ENCODE assay signal across 27 cellular contexts in the genomic region with DNA sequence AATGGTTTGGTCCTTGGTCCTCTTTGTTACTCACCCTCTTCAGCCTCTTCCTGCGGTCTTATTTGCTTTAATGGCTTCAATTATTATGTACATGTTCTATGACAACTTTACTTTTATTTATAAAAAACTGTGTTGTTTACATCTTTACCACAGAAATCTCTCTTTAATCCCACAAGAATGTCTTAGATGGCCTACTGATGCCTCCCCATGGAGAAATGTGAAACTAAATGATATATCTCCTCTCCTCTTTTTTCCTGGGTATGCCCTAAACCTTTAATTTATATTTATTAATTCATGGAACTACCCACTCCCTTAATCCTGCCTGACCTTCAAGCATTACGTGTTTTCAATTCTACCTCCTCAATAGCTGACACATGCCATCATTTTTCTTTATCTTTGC.
A peak's percentile ranks its signal among the peaks of the same experiment; 100 is the strongest.
DNase-seq lines count a peak whose midpoint lies in the region; ATAC-seq, FAIRE-seq and TF ChIP-seq lines count a peak whose summit lies in the region.
"Had no signal": no experiment of that assay in that cellular context is flagged by ENCODE, and none has a peak within 500 bp of the region (broad histone marks: within the 10 kb centered on the region; RNA-seq: fewer than 3 reads in every experiment).

No MANE protein-coding gene starts in this region.

- CTCF ChIA-PET in MCF 10A (lab: Yijun Ruan, JAX) = interaction anchor here (0.5 to 0.9 kb wide), 6 partner anchors 101 to 1416 kb away, joined by 3 to 5 read pairs (median 3); no protein-coding TSS in a partner anchor
- CTCF ChIA-PET in mammary epithelial cell (lab: Charles Lee; ENCODE audit: low non-redundant PET) = interaction anchor here (0.6 kb wide), 1 partner anchor 357 kb away, joined by 8 read pairs; no protein-coding TSS in a partner anchor
- CTCF ChIA-PET in PC-3 (lab: Charles Lee) = no interaction called here
- CTCF ChIA-PET in activated naive CD4-positive, alpha-beta T cell treated with anti-CD3 and anti-CD28 coated beads, Interleukin-2, amount 10 ng/mL, durations not matched to agents 7 days and 5 days (lab: Charles Lee) = no interaction called here

- H3K27me3 Mint-ChIP-seq in MCF 10A (ENCODE audit: insufficient read depth, unreplicated experiment) = no peaks in the 10 kb centered on the region
- H3K27me3 Mint-ChIP-seq in activated naive CD4-positive, alpha-beta T cell treated with anti-CD3 and anti-CD28 coated beads, Interleukin-2, amount 10 ng/mL, durations not matched to agents 7 days and 5 days = no peaks in the 10 kb centered on the region
- H3K27me3 Mint-ChIP-seq: activated naive CD8-positive, alpha-beta T cell; CD8-positive, alpha-beta memory T cell; naive thymus-derived CD8-positive, alpha-beta T cell had no signal

- intact Hi-C loops in MCF 10A (cut with micrococcal nuclease) (loop anchor here (5.0 kb wide), 1 partner anchor 195 kb away; no protein-coding TSS in a partner anchor), mammary epithelial cell (cut with micrococcal nuclease) (no loop called here), PC-3 (cut with micrococcal nuclease) (loop anchor here (2.0 to 10.0 kb wide), 3 partner anchors 195 to 353 kb away; no protein-coding TSS in a partner anchor), kidney (cut with DNase I) (no loop called here)

- H3K36me3 Mint-ChIP-seq in MCF 10A (ENCODE audit: insufficient read depth, unreplicated experiment) = no peaks in the 10 kb centered on the region
- H3K36me3 Mint-ChIP-seq in activated naive CD4-positive, alpha-beta T cell treated with anti-CD3 and anti-CD28 coated beads, Interleukin-2, amount 10 ng/mL, durations not matched to agents 7 days and 5 days = no peaks in the 10 kb centered on the region
- H3K36me3 Mint-ChIP-seq: activated naive CD8-positive, alpha-beta T cell; CD8-positive, alpha-beta memory T cell; naive thymus-derived CD8-positive, alpha-beta T cell had no signal

- H3K4me3 Mint-ChIP-seq in MCF 10A (ENCODE audit: unreplicated experiment) = no peak overlapping the region
- H3K4me3 Mint-ChIP-seq in activated naive CD4-positive, alpha-beta T cell treated with anti-CD3 and anti-CD28 coated beads, Interleukin-2, amount 10 ng/mL, durations not matched to agents 7 days and 5 days = no peak overlapping the region
- H3K4me3 Mint-ChIP-seq: activated naive CD8-positive, alpha-beta T cell; CD8-positive, alpha-beta memory T cell; naive thymus-derived CD8-positive, alpha-beta T cell had no signal

- BruUV-seq in MCF 10A (replicated peaks; lab: Mats Ljungman, UMichigan) (no TSS peak), mammary epithelial cell (replicated peaks; lab: Mats Ljungman, UMichigan) (no TSS peak), PC-3 (replicated peaks; lab: Mats Ljungman, UMichigan) (no TSS peak)

- no peak overlapping the region for H3K4me3 ChIP-seq in mammary epithelial cell (replicated peaks in 1 of 3; ENCODE audit: insufficient read depth in 1 of 3, low read depth in 2 of 3, low read length in 3 of 3)
- no peak overlapping the region for H3K4me3 ChIP-seq in PC-3 (ENCODE audit: low read length)
- H3K4me3 ChIP-seq in fibroblast of the aortic adventitia (ENCODE audit: low read depth, low read length) = no peak overlapping the region
- no peak overlapping the region for H3K4me3 ChIP-seq in kidney (ENCODE audit: low read length in 2 of 2)
- H3K4me3 ChIP-seq: ascending aorta, left lung, SJSA1, testis, uterus had no signal

- H3K36me3 ChIP-seq in mammary epithelial cell (ENCODE audit: insufficient read depth, low read length) (no peaks in the 10 kb centered on the region), PC-3 (ENCODE audit: low read depth, low read length) (no peaks in the 10 kb centered on the region), kidney (ENCODE audit: control insufficient read depth in 1 of 2, insufficient read depth in 2 of 2, low read length in 2 of 2) (no peaks in the 10 kb centered on the region)
- H3K36me3 ChIP-seq: ascending aorta, left lung, SJSA1, uterus had no signal

- no peaks in the 10 kb centered on the region for H3K4me1 ChIP-seq in mammary epithelial cell (ENCODE audit: insufficient read depth, low read length)
- H3K4me1 ChIP-seq in PC-3 (ENCODE audit: insufficient read depth, low read length) = peaks cover 13% of the 10 kb centered on the region; the same call in 1 of the 2 replicates
- H3K4me1 ChIP-seq in kidney (ENCODE audit: control insufficient read depth in 1 of 2, insufficient read depth in 1 of 2, low read depth in 1 of 2, low read length in 2 of 2) = no peaks in the 10 kb centered on the region
- H3K4me1 ChIP-seq: ascending aorta, left lung, testis, uterus had no signal

- POLR2A ChIA-PET in MCF 10A (lab: Yijun Ruan, JAX) (interaction anchor here (1.0 kb wide), 1 partner anchor 355 kb away, joined by 5 read pairs; no protein-coding TSS in a partner anchor), PC-3 (lab: Charles Lee; ENCODE audit: unreplicated experiment) (interaction anchor here (0.6 kb wide), 1 partner anchor 1192 kb away, joined by 4 read pairs; no protein-coding TSS in a partner anchor)

- H2AFZ ChIP-seq in mammary epithelial cell (ENCODE audit: low read depth, low read length) (no peak overlapping the region), PC-3 (ENCODE audit: low read length) (no peak overlapping the region)

- H3K4me2 ChIP-seq in mammary epithelial cell (ENCODE audit: insufficient read depth, low read depth, low read length) (no peak overlapping the region), PC-3 (ENCODE audit: low read length) (no peak overlapping the region)
- H3K4me2 ChIP-seq: KMS-11 had no signal

- FAIRE-seq in kidney (lab: Jason Lieb, UNC) = no peak
- FAIRE-seq: A204.1, GM18507 had no signal

- no peaks in the 10 kb centered on the region for H3K79me2 ChIP-seq in mammary epithelial cell (ENCODE audit: insufficient read depth, low read length)
- no peaks in the 10 kb centered on the region for H3K79me2 ChIP-seq in PC-3 (ENCODE audit: low read length)

- H3K9me3 Mint-ChIP-seq in MCF 10A (ENCODE audit: unreplicated experiment) = no peaks in the 10 kb centered on the region
- peaks cover 3% of the 10 kb centered on the region for H3K9me3 Mint-ChIP-seq in activated naive CD4-positive, alpha-beta T cell treated with anti-CD3 and anti-CD28 coated beads, Interleukin-2, amount 10 ng/mL, durations not matched to agents 7 days and 5 days

- no peak overlapping the region for H3K27ac Mint-ChIP-seq in MCF 10A (ENCODE audit: low read depth, unreplicated experiment)
- no peak overlapping the region for H3K27ac Mint-ChIP-seq in activated naive CD4-positive, alpha-beta T cell treated with anti-CD3 and anti-CD28 coated beads, Interleukin-2, amount 10 ng/mL, durations not matched to agents 7 days and 5 days
- H3K27ac Mint-ChIP-seq: activated naive CD8-positive, alpha-beta T cell; CD8-positive, alpha-beta memory T cell; naive thymus-derived CD8-positive, alpha-beta T cell had no signal

- WGBS in mammary epithelial cell (ENCODE audit: low coverage, missing lambda C conversion rate) = 73% methylated on average over 2 of the region's 2 CpGs

- no peaks in the 10 kb centered on the region for H3K4me1 Mint-ChIP-seq in MCF 10A (ENCODE audit: insufficient read depth, unreplicated experiment)
- no peaks in the 10 kb centered on the region for H3K4me1 Mint-ChIP-seq in activated naive CD4-positive, alpha-beta T cell treated with anti-CD3 and anti-CD28 coated beads, Interleukin-2, amount 10 ng/mL, durations not matched to agents 7 days and 5 days
- H3K4me1 Mint-ChIP-seq: CD8-positive, alpha-beta memory T cell; naive thymus-derived CD8-positive, alpha-beta T cell had no signal

- H3K27me3 ChIP-seq in mammary epithelial cell (ENCODE audit: insufficient read depth, low read length) = no peaks in the 10 kb centered on the region
- H3K27me3 ChIP-seq in PC-3 (ENCODE audit: low read length) = no peaks in the 10 kb centered on the region
- H3K27me3 ChIP-seq: ascending aorta, left lung, SJSA1, testis, uterus had no signal

- in situ Hi-C loops in mammary epithelial cell (cut with MboI; ENCODE audit: low sequenced_read_pairs in 2 of 2) = no loop called here

- H3K9me3 ChIP-seq in mammary epithelial cell (replicated peaks; ENCODE audit: insufficient read depth, low read length) (no peaks in the 10 kb centered on the region), PC-3 (ENCODE audit: low read length) (no peaks in the 10 kb centered on the region), kidney (ENCODE audit: control insufficient read depth in 1 of 2, low read length in 2 of 2) (no peaks in the 10 kb centered on the region)
- H3K9me3 ChIP-seq: ascending aorta, left lung, SJSA1, testis, uterus had no signal

- no peak overlapping the region for H3K27ac ChIP-seq in mammary epithelial cell (ENCODE audit: insufficient read depth, low read depth, low read length)
- H3K27ac ChIP-seq in PC-3 (ENCODE audit: low read length) = no peak overlapping the region
- H3K27ac ChIP-seq in kidney (ENCODE audit: low read depth in 2 of 2, low read length in 2 of 2) = no peak overlapping the region
- H3K27ac ChIP-seq: ascending aorta, KMS-11, left lung, SJSA1, testis, uterus had no signal

- DNase-seq in MCF 10A (ENCODE audit: unreplicated experiment) = no peak
- no peak for DNase-seq in mammary epithelial cell
- peak; percentile 48 for DNase-seq in PC-3
- DNase-seq in fibroblast of the aortic adventitia (ENCODE audit: low read depth) = peak; percentile 23
- no peak for DNase-seq in NCI-H69 (lab: John Stamatoyannopoulos, UW)
- DNase-seq in activated naive CD4-positive, alpha-beta T cell treated with anti-CD3 and anti-CD28 coated beads, Interleukin-2, amount 10 ng/mL, durations not matched to agents 7 days and 5 days = no peak
- no peak for DNase-seq in kidney
- no peak for DNase-seq in SW480 (ENCODE audit: low spot score)
- DNase-seq: activated T-cell treated with anti-CD3 and anti-CD28 coated beads for 4 hours; AML-193; CD8-positive, alpha-beta memory T cell; central memory CD4-positive, alpha-beta T cell; DMS53; left lung; naive thymus-derived CD8-positive, alpha-beta T cell; NCI-H1694; NCI-H524; stimulated activated naive CD4-positive, alpha-beta T cell; T-helper 2 cell; testis; uterus had no signal

- H4K20me1 ChIP-seq in mammary epithelial cell (ENCODE audit: insufficient read depth, low read length) = no peaks in the 10 kb centered on the region
- H4K20me1 ChIP-seq in PC-3 (ENCODE audit: low read length) = no peaks in the 10 kb centered on the region

- H3K9me2 ChIP-seq in PC-3 (replicated peaks; ENCODE audit: low read length) = no peaks in the 10 kb centered on the region

- TF ChIP-seq CTCF in MCF 10A (IDR thresholded peaks at IDR 0.05; ENCODE audit: unreplicated experiment) (peak; percentile 15), mammary epithelial cell (conservative IDR thresholded peaks at IDR 0.05 in 1 of 2, IDR thresholded peaks at IDR 0.05 in 1 of 2; ENCODE audit: extremely low read depth in 1 of 2, insufficient read depth in 1 of 2, low read depth in 1 of 2, low read length in 2 of 2) (no peak), PC-3 (conservative IDR thresholded peaks at IDR 0.05; ENCODE audit: low read depth, low read length) (peak; percentile 44), fibroblast of the aortic adventitia (IDR thresholded peaks at IDR 0.05; ENCODE audit: insufficient read depth, low read length) (no peak), kidney (IDR thresholded peaks at IDR 0.05; ENCODE audit: borderline replicate concordance, extremely low read depth, insufficient read depth) (no peak)

- H3F3A ChIP-seq in PC-3 (ENCODE audit: low read length, unreplicated experiment) = no peaks in the 10 kb centered on the region

- peak; percentile 46; the same call in 1 of the 2 replicates for ATAC-seq in PC-3
- ATAC-seq: left lung; naive thymus-derived CD8-positive, alpha-beta T cell had no signal

- H3K9ac ChIP-seq in mammary epithelial cell (ENCODE audit: insufficient read depth, low read length) (no peak overlapping the region), PC-3 (ENCODE audit: low read length) (no peak overlapping the region), kidney (ENCODE audit: low read length in 2 of 2) (no peak overlapping the region)
- H3K9ac ChIP-seq: KMS-11 had no signal

- dilution Hi-C loops in mammary epithelial cell (cut with HindIII; ENCODE audit: low sequenced_read_pairs) = no loop called here

Comparison
In these comparisons a context has a peak if more than half of its experiments do, and no peak if none do; other contexts are left out.
1. CTCF ChIP-seq: peak in MCF 10A (single experiment) and PC-3 (single experiment); none in mammary epithelial cell (0 of 2), fibroblast of the aortic adventitia (single experiment) and kidney (single experiment).
2. intact Hi-C loops: an anchor here in MCF 10A (5.0 kb wide) and PC-3 (2.0 to 10.0 kb wide); none called in mammary epithelial cell and kidney.
3. DNase-seq: peak in PC-3 (single experiment) and fibroblast of the aortic adventitia (single experiment); none in MCF 10A (single experiment), mammary epithelial cell (single experiment), NCI-H69 (single experiment), activated naive CD4-positive, alpha-beta T cell treated with anti-CD3 and anti-CD28 coated beads, Interleukin-2, amount 10 ng/mL, durations not matched to agents 7 days and 5 days (single experiment), kidney (single experiment) and SW480 (single experiment).
4. CTCF ChIA-PET loops: an anchor here in MCF 10A (0.5 to 0.9 kb wide) and mammary epithelial cell (0.6 kb wide); none called in PC-3 and activated naive CD4-positive, alpha-beta T cell treated with anti-CD3 and anti-CD28 coated beads, Interleukin-2, amount 10 ng/mL, durations not matched to agents 7 days and 5 days.